1 cellular context compared by ENCODE assay signal in genomic region chr1:231192620-231193163, GRCh38.
TF ChIP-seq lines count a peak whose summit lies in the region.

No MANE protein-coding gene starts in this region.

TF ChIP-seq in GM23338, 12 proteins besides CTCF, POLR2A, EP300 and RAD21 (continued from another document):
- TF ChIP-seq REST (IDR thresholded peaks at IDR 0.05; ENCODE audit: unreplicated experiment) (no peak), STAT1 (IDR thresholded peaks at IDR 0.05; ENCODE audit: unreplicated experiment) (no peak), ZNF331 (CRISPR knock-in tag; IDR thresholded peaks at IDR 0.05; ENCODE audit: low read depth) (no peak), ZNF114 (CRISPR knock-in tag; IDR thresholded peaks at IDR 0.05) (no peak), EZH2phosphoT487 (IDR thresholded peaks at IDR 0.05; ENCODE audit: unreplicated experiment) (no peak), POLR2AphosphoS5 (IDR thresholded peaks at IDR 0.05; ENCODE audit: low read depth) (no peak), CREB1 (CRISPR knock-in tag; IDR thresholded peaks at IDR 0.05; ENCODE audit: low read depth) (no peak)
